ENCODE assay signal across 13 cellular contexts in genomic region chr11:125082611-125083311, GRCh38. TPM values are rescaled to one million over a fixed set of nuclear protein-coding genes. Genes with fewer than 3 reads are reported as not detected.
DNase-seq lines count a peak whose midpoint lies in the region; ATAC-seq, FAIRE-seq and TF ChIP-seq lines count a peak whose summit lies in the region.
"Had no signal": no experiment of that assay in that cellular context is flagged by ENCODE, and none has a peak within 500 bp of the region (broad histone marks: within the 10 kb centered on the region; RNA-seq: fewer than 3 reads in every experiment).

No MANE protein-coding gene starts in this region.

- POLR2A ChIA-PET in AG04450 (lab: Yijun Ruan, JAX) = interaction anchor here (0.5 kb wide), 1 partner anchor 296 kb away, joined by 6 read pairs; no protein-coding TSS in a partner anchor

- FAIRE-seq in frontal cortex (lab: Jason Lieb, UNC) = no peak

- no peak for DNase-seq in AG04450 (ENCODE audit: low read depth, low spot score)
- DNase-seq in HPDE6-E6E7 (ENCODE audit: extremely low spot score) = peak; percentile 97
- peak; percentile 29 for DNase-seq in brain pericyte (ENCODE audit: low read depth, low spot score)
- DNase-seq in lung (ENCODE audit: low spot score) = no peak
- no peak for DNase-seq in frontal cortex (ENCODE audit: low spot score in 2 of 2)
- no peak for DNase-seq in HuH-7.5 (ENCODE audit: low spot score)
- DNase-seq in NCI-H1092 (lab: John Stamatoyannopoulos, UW) = no peak
- no peak for DNase-seq in NCI-H2227 (lab: John Stamatoyannopoulos, UW; ENCODE audit: unreplicated experiment)
- DNase-seq: activated CD4-positive, alpha-beta T cell treated with anti-CD3 and anti-CD28 coated beads, Interleukin-2, amount 50 U/mL, for 4 hours; amniotic stem cell; C1 segment of cervical spinal cord; naive thymus-derived CD8-positive, alpha-beta T cell; NCI-H2029 treated with DMSO at 0.1 percent for 48 hours had no signal

- 78% methylated on average over 10 of the region's 10 CpGs for WGBS in lung, 2 donors

- ATAC-seq in lung (ENCODE audit: insufficient read depth, low FRiP score) = peak; percentile 20
- ATAC-seq: naive thymus-derived CD8-positive, alpha-beta T cell had no signal

- no peaks in the 10 kb centered on the region for H3K27me3 ChIP-seq in AG04450 (ENCODE audit: control insufficient read depth, insufficient read depth, low read length)
- no peaks in the 10 kb centered on the region for H3K27me3 ChIP-seq in lung (ENCODE audit: control insufficient read depth, insufficient read depth)

- H3K9me3 ChIP-seq in AG04450 (ENCODE audit: control insufficient read depth, insufficient read depth, low read length) (no peaks in the 10 kb centered on the region; the same call in 1 of the 2 replicates), lung (ENCODE audit: control insufficient read depth in 2 of 2, insufficient read depth in 1 of 2, low read length in 1 of 2) (no peaks in the 10 kb centered on the region)

- no peaks in the 10 kb centered on the region for H3K36me3 ChIP-seq in lung (ENCODE audit: control insufficient read depth in 2 of 2, insufficient read depth in 2 of 2, low read length in 2 of 2)

- TF ChIP-seq CTCF in AG04450 (IDR thresholded peaks at IDR 0.05; ENCODE audit: low read depth, low read length) = no peak
- TF ChIP-seq CTCF in lung (IDR thresholded peaks at IDR 0.05; ENCODE audit: control extremely low read depth, extremely low read depth) = no peak

- H3K4me3 ChIP-seq in AG04450 (ENCODE audit: low read depth, low read length) (no peak overlapping the region), lung (no peak overlapping the region)

- H3K4me1 ChIP-seq in lung (ENCODE audit: control insufficient read depth in 2 of 2, insufficient read depth in 2 of 2, low read length in 2 of 2) = no peaks in the 10 kb centered on the region

- CTCF ChIA-PET in AG04450 (lab: Charles Lee) = interaction anchor here (0.7 to 2.7 kb wide), 7 partner anchors 9 to 486 kb away, joined by 3 to 24 read pairs (median 8); no protein-coding TSS in a partner anchor

- H3K27ac ChIP-seq in AG04450 (ENCODE audit: low read depth, low read length) = peak overlapping the region; percentile 65
- H3K27ac ChIP-seq in lung (ENCODE audit: low read depth in 1 of 2, low read length in 1 of 2) = no peak overlapping the region

RNA-seq across cellular contexts. Expression of gene SLC37A2, which starts 19.7 kb away (rescaled TPM):
- polyA plus RNA-seq in AG04450 (2011; rRNA removed) = 0.79 and 0.99 TPM in 2 replicates
- polyA minus RNA-seq in AG04450 (2011; rRNA and poly(A)+ RNA removed) = 1.5 TPM in 2 replicates
- total RNA-seq in lung = 10 to 100 TPM in 1 of 2 donors, 1 to 10 TPM in 1; 5.3 to 13.2 TPM
- polyA plus RNA-seq in lung = 10 to 100 TPM in 1 of 2 donors, 1 to 10 TPM in 1; 3.2 to 10.4 TPM
- 1.2 TPM for total RNA-seq in frontal cortex

RNA-seq across cellular contexts. Expression of gene TMEM218, which starts 28.7 kb away (rescaled TPM):
- polyA plus RNA-seq in AG04450 (2011; rRNA removed) (28.4 and 29.9 TPM in 2 replicates), lung (10 to 100 TPM; 23.3 to 30.2 TPM)
- polyA minus RNA-seq in AG04450 (2011; rRNA and poly(A)+ RNA removed) = 12.0 and 13.2 TPM in 2 replicates
- total RNA-seq in lung (10 to 100 TPM; 24.6 to 39.9 TPM), frontal cortex (18.8 TPM)

Comparison
In these comparisons a context has a peak if more than half of its experiments do, and no peak if none do; other contexts are left out.
1. DNase-seq: peak in HPDE6-E6E7 (single experiment) and brain pericyte (single experiment); none in AG04450 (single experiment), lung (single experiment), frontal cortex (0 of 2), HuH-7.5 (single experiment), NCI-H1092 (single experiment) and NCI-H2227 (single experiment).